In the genomic region with DNA sequence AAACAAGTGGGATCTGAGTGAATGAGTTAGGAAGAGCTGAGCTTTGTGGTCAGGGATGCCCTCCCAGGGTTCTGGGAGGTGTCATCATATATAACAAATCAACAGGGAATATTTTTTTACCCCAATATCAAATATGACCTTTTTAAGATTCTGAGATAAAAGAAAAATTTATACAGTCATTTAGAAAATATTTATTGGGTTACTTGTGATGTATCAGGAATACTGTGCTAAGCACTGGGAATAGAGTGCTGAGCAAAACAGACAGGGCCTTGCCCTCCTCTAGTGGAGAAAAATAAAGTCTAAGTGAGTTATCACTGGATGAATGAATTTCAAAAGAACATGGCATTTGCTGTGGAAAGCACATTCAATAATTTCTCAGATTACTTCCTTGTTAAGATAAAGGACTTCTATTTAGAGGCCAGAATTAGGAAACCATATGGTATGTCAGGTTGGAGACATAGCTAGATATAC, we compare ENCODE assay signal across 1 cellular context.
TF ChIP-seq lines count a peak whose summit lies in the region.

No MANE protein-coding gene starts in this region.

TF ChIP-seq in IMR-90, 13 proteins besides CTCF, POLR2A, EP300 and RAD21 (continued from another document):
- TF ChIP-seq CEBPB (IDR thresholded peaks at IDR 0.05; ENCODE audit: low read depth, low read length), result no peak
- no peak for TF ChIP-seq ELK1 (IDR thresholded peaks at IDR 0.05; ENCODE audit: borderline replicate concordance, low read depth, low read length)
- no peak for TF ChIP-seq BHLHE40 (IDR thresholded peaks at IDR 0.05; ENCODE audit: low read depth, low read length)
